ENCODE assay signal across 19 cellular contexts in genomic region chr16:28162326-28162877, GRCh38. TPM values are rescaled to one million over a fixed set of nuclear protein-coding genes. Genes with fewer than 3 reads are reported as not detected.
DNase-seq lines count a peak whose midpoint lies in the region; ATAC-seq and TF ChIP-seq lines count a peak whose summit lies in the region.
"Had no signal": no experiment of that assay in that cellular context is flagged by ENCODE, and none has a peak within 500 bp of the region (broad histone marks: within the 10 kb centered on the region; RNA-seq: fewer than 3 reads in every experiment).

No MANE protein-coding gene starts in this region.

- H2BK20ac ChIP-seq in IMR-90 (ENCODE audit: low read depth, low read length): no peak overlapping the region

- H2AK9ac ChIP-seq in IMR-90 (replicated peaks; ENCODE audit: low read depth, low read length, poor library complexity): no peak overlapping the region

- no peaks in the 10 kb centered on the region for H3K9me3 ChIP-seq in CD4-positive, alpha-beta memory T cell (ENCODE audit: control insufficient read depth in 1 of 2, low read length in 2 of 2)
- no peaks in the 10 kb centered on the region for H3K9me3 ChIP-seq in IMR-90 (ENCODE audit: control insufficient read depth, insufficient read depth, low read length)
- H3K9me3 ChIP-seq in neutrophil: no peaks in the 10 kb centered on the region
- H3K9me3 ChIP-seq in esophagus muscularis mucosa: no peaks in the 10 kb centered on the region
- H3K9me3 ChIP-seq in heart left ventricle: no peaks in the 10 kb centered on the region
- H3K9me3 ChIP-seq: esophagus squamous epithelium, right atrium auricular region, testis had no signal

- no peak overlapping the region for H2BK120ac ChIP-seq in IMR-90 (ENCODE audit: low read depth, low read length)

- no peak overlapping the region for H3K4me3 ChIP-seq in CD4-positive, alpha-beta memory T cell (ENCODE audit: low read length in 2 of 2)
- H3K4me3 ChIP-seq in IMR-90 (ENCODE audit: insufficient read depth, low read depth, low read length) (no peak overlapping the region), epithelial cell of proximal tubule (ENCODE audit: low read depth, low read length) (no peak overlapping the region), neutrophil (ENCODE audit: low read depth in 1 of 2, low read length in 1 of 2) (peak overlapping the region; percentile 36 to 47), esophagus muscularis mucosa (no peak overlapping the region), heart left ventricle (no peak overlapping the region)
- H3K4me3 ChIP-seq: esophagus squamous epithelium, right atrium auricular region, testis had no signal

- H2AK5ac ChIP-seq in IMR-90 (ENCODE audit: low read depth, low read length): no peak overlapping the region

- CTCF ChIA-PET in CD4-positive, alpha-beta memory T cell (lab: Charles Lee; ENCODE audit: partially characterized antibody): interaction anchor here (0.8 to 1.5 kb wide), 5 partner anchors 8 to 164 kb away, joined by 3 read pairs; no protein-coding TSS in a partner anchor
- CTCF ChIA-PET in IMR-90 (lab: Yijun Ruan, JAX): interaction anchor here (0.6 kb wide), 1 partner anchor 159 kb away, joined by 3 read pairs; no protein-coding TSS in a partner anchor

- H3K27ac ChIP-seq in CD4-positive, alpha-beta memory T cell (ENCODE audit: low read depth, low read length): no peak overlapping the region
- peak overlapping the region; percentile 47; the same call in 1 of the 2 replicates for H3K27ac ChIP-seq in IMR-90 (ENCODE audit: insufficient read depth, low read length)
- H3K27ac ChIP-seq in neutrophil: peak overlapping the region; percentile 100
- no peak overlapping the region for H3K27ac ChIP-seq in esophagus muscularis mucosa (replicated peaks in 1 of 4)
- H3K27ac ChIP-seq in heart left ventricle: peak overlapping the region in 1 of 12 donors; percentile 85
- H3K27ac ChIP-seq: esophagus squamous epithelium, right atrium auricular region, testis had no signal

- no peak overlapping the region for H2BK5ac ChIP-seq in IMR-90 (ENCODE audit: low read depth, low read length, poor library complexity, severe bottlenecking)

- in situ Hi-C loops in IMR-90 (cut with MboI; ENCODE audit: low sequenced_read_pairs): loop anchor here (10.0 kb wide), 1 partner anchor 58 kb away; no protein-coding TSS in a partner anchor

- peaks cover 48% of the 10 kb centered on the region for H3K36me3 ChIP-seq in CD4-positive, alpha-beta memory T cell (ENCODE audit: insufficient read depth, low read length)
- H3K36me3 ChIP-seq in IMR-90 (ENCODE audit: control insufficient read depth, insufficient read depth, low read length): peaks cover 27% of the 10 kb centered on the region
- H3K36me3 ChIP-seq in neutrophil: peaks cover 77% of the 10 kb centered on the region
- H3K36me3 ChIP-seq in esophagus muscularis mucosa: peaks cover 19 to 36% (median 26%) of the 10 kb centered on the region in 4 donors
- H3K36me3 ChIP-seq in heart left ventricle: peaks cover 0 to 46% (median 30%) of the 10 kb centered on the region in 9 donors

- no peak overlapping the region for H3K4ac ChIP-seq in IMR-90 (ENCODE audit: low read depth, low read length)

- peaks cover 86% of the 10 kb centered on the region for H3K4me1 ChIP-seq in CD4-positive, alpha-beta memory T cell (ENCODE audit: insufficient read depth, low read length)
- H3K4me1 ChIP-seq in IMR-90 (ENCODE audit: control insufficient read depth, insufficient read depth, low read length) (peaks cover 16% of the 10 kb centered on the region), neutrophil (ENCODE audit: control insufficient read depth in 1 of 2, insufficient read depth in 1 of 2, low read depth in 1 of 2, low read length in 1 of 2) (peaks cover 100% of the 10 kb centered on the region in 2 experiments), esophagus muscularis mucosa (peaks cover 8 to 23% (median 22%) of the 10 kb centered on the region in 4 donors), heart left ventricle (peaks cover 0 to 85% (median 12%) of the 10 kb centered on the region in 12 donors)

- no peak for TF ChIP-seq RAD21 in IMR-90 (IDR thresholded peaks at IDR 0.05; ENCODE audit: low read length)

- H3K14ac ChIP-seq in IMR-90 (replicated peaks; ENCODE audit: low read depth, low read length): no peak overlapping the region

- H4K5ac ChIP-seq in IMR-90 (ENCODE audit: low read depth, low read length): no peak overlapping the region; the same call in 1 of the 2 replicates

- no peak for TF ChIP-seq EP300 in esophagus muscularis mucosa (IDR thresholded peaks at IDR 0.05)

- H3K23ac ChIP-seq in IMR-90 (ENCODE audit: low read depth, low read length): no peak overlapping the region

- WGBS in IMR-90 (ENCODE audit: extremely low coverage in 2 of 2, insufficient read length in 1 of 2), 2 experiments: no CpG with 5 or more reads among the region's 6 CpGs
- whole genome bisulfite sequencing in esophagus muscularis mucosa: 95% methylated on average over 6 of the region's 6 CpGs
- 89 to 96% (median 92%) methylated on average over 6 of the region's 6 CpGs for WGBS in heart left ventricle, 4 donors

- peaks cover 22% of the 10 kb centered on the region for H3K9me1 ChIP-seq in IMR-90 (ENCODE audit: insufficient read depth, low read length)

- dilution Hi-C loops in IMR-90 (cut with HindIII; ENCODE audit: low sequenced_read_pairs, unreplicated experiment): no loop called here

- POLR2A ChIA-PET in CD4-positive, alpha-beta memory T cell (lab: Charles Lee; ENCODE audit: partially characterized antibody): interaction anchor here (0.7 to 2.0 kb wide), 8 partner anchors 11 to 47 kb away, joined by 3 to 7 read pairs (median 4); no protein-coding TSS in a partner anchor
- POLR2A ChIA-PET in IMR-90 (lab: Charles Lee; ENCODE audit: unreplicated experiment): interaction anchor here (0.6 kb wide), 1 partner anchor 783 kb away, joined by 3 read pairs; no protein-coding TSS in a partner anchor

- no peak overlapping the region for H3K9ac ChIP-seq in IMR-90 (ENCODE audit: low read depth, low read length)

- peak overlapping the region in 1 of 8 donors; percentile 18 for H3K4me3 Mint-ChIP-seq in CD4-positive, alpha-beta memory T cell
- no peak overlapping the region for H3K4me3 Mint-ChIP-seq in activated T-helper 17 cell treated with anti-CD3 and anti-CD28 coated beads, Interleukin-2, amount 50 U/mL, for 72 hours
- H3K4me3 Mint-ChIP-seq: T-helper 1 cell treated with Interleukin-12 subunit alpha and Interleukin-12 subunit beta and Interleukin-4 antibody, amounts not matched to agents 30 μg/mL and 1 μg/mL, for 36 hours had no signal

- H3K79me1 ChIP-seq in IMR-90 (ENCODE audit: low read depth in 1 of 2, low read length in 2 of 2): peaks cover 55 to 84% of the 10 kb centered on the region in 2 experiments

- no peak overlapping the region for H2BK15ac ChIP-seq in IMR-90 (ENCODE audit: low read depth, low read length)

- H3K9me3 Mint-ChIP-seq in CD4-positive, alpha-beta memory T cell: no peaks in the 10 kb centered on the region
- H3K9me3 Mint-ChIP-seq in activated T-helper 17 cell treated with anti-CD3 and anti-CD28 coated beads, Interleukin-2, amount 50 U/mL, for 72 hours: no peaks in the 10 kb centered on the region
- H3K9me3 Mint-ChIP-seq: T-helper 1 cell treated with Interleukin-12 subunit alpha and Interleukin-12 subunit beta and Interleukin-4 antibody, amounts not matched to agents 30 μg/mL and 1 μg/mL, for 36 hours had no signal

- H3K4me1 Mint-ChIP-seq in CD4-positive, alpha-beta memory T cell: peaks cover 54 to 88% (median 74%) of the 10 kb centered on the region in 4 donors
- H3K4me1 Mint-ChIP-seq in activated T-helper 17 cell treated with anti-CD3 and anti-CD28 coated beads, Interleukin-2, amount 50 U/mL, for 72 hours: peaks cover 37% of the 10 kb centered on the region

- no peak for TF ChIP-seq POLR2A in IMR-90 (IDR thresholded peaks at IDR 0.05; ENCODE audit: low read depth, low read length)
- no peak for TF ChIP-seq POLR2A in esophagus muscularis mucosa (IDR thresholded peaks at IDR 0.05; ENCODE audit: low read depth)
- no peak for TF ChIP-seq POLR2A in heart left ventricle (IDR thresholded peaks at IDR 0.05)

- no peak overlapping the region for H4K91ac ChIP-seq in IMR-90 (ENCODE audit: insufficient read depth, low read depth, low read length)

- H4K20me1 ChIP-seq in IMR-90 (ENCODE audit: insufficient read depth, low read length): peaks cover 13% of the 10 kb centered on the region; the same call in 1 of the 2 replicates

- intact Hi-C loops in CD4-positive, alpha-beta memory T cell (cut with micrococcal nuclease): no loop called here
- intact Hi-C loops in IMR-90 (cut with micrococcal nuclease) (no loop called here), esophagus muscularis mucosa (cut with DNase I) (no loop called here), heart left ventricle (cut with DNase I) (no loop called here)

- peaks cover 61 to 67% of the 10 kb centered on the region in 2 donors for H3K36me3 Mint-ChIP-seq in CD4-positive, alpha-beta memory T cell
- H3K36me3 Mint-ChIP-seq in activated T-helper 17 cell treated with anti-CD3 and anti-CD28 coated beads, Interleukin-2, amount 50 U/mL, for 72 hours (ENCODE audit: low read depth): peaks cover 96% of the 10 kb centered on the region

- no peaks in the 10 kb centered on the region for H3K27me3 ChIP-seq in CD4-positive, alpha-beta memory T cell (ENCODE audit: insufficient read depth, low read length)
- no peaks in the 10 kb centered on the region for H3K27me3 ChIP-seq in IMR-90 (ENCODE audit: control insufficient read depth, insufficient read depth, low read length)
- H3K27me3 ChIP-seq in neutrophil: no peaks in the 10 kb centered on the region
- H3K27me3 ChIP-seq in esophagus muscularis mucosa: no peaks in the 10 kb centered on the region
- no peaks in the 10 kb centered on the region for H3K27me3 ChIP-seq in heart left ventricle
- H3K27me3 ChIP-seq: esophagus squamous epithelium, right atrium auricular region, testis had no signal

- ATAC-seq in IMR-90 (ENCODE audit: low read depth) (no peak), heart left ventricle (no peak)
- no peak for ATAC-seq in activated T-helper 17 cell treated with anti-CD3 and anti-CD28 coated beads, Interleukin-2, amount 50 U/mL, for 72 hours (replicated peaks)
- ATAC-seq: left ventricle myocardium superior had no signal

- BruUV-seq in IMR-90 (replicated peaks; lab: Mats Ljungman, UMichigan): no TSS peak

- no peak overlapping the region for H3K56ac ChIP-seq in IMR-90 (ENCODE audit: extremely low read depth, insufficient read depth, low read length)

- H4K8ac ChIP-seq in IMR-90 (ENCODE audit: low read depth in 2 of 2, low read length in 2 of 2): no peak overlapping the region

- no peak overlapping the region for H2AFZ ChIP-seq in IMR-90 (replicated peaks; ENCODE audit: low read length, poor library complexity)

- H3K4me2 ChIP-seq in IMR-90 (ENCODE audit: low read depth, low read length): no peak overlapping the region

- H3K18ac ChIP-seq in IMR-90 (ENCODE audit: low read depth, low read length): no peak overlapping the region

- DNase-seq in CD4-positive, alpha-beta memory T cell: no peak
- no peak for DNase-seq in IMR-90
- peak; percentile 58 for DNase-seq in epithelial cell of proximal tubule (ENCODE audit: low read depth)
- no peak for DNase-seq in esophagus muscularis mucosa (ENCODE audit: extremely low spot score)
- no peak for DNase-seq in heart left ventricle
- DNase-seq: central memory CD4-positive, alpha-beta T cell; esophagus squamous epithelium; GF-D8; glutamatergic neuron; left ventricle myocardium superior; NCI-H1417; NCI-H2171; NCI-H748 treated with DMSO at 0.1 percent for 48 hours; SHP77; testis had no signal

- peak overlapping the region in 5 of 7 donors; percentile 2 to 87 (median 72) for H3K27ac Mint-ChIP-seq in CD4-positive, alpha-beta memory T cell
- H3K27ac Mint-ChIP-seq in activated T-helper 17 cell treated with anti-CD3 and anti-CD28 coated beads, Interleukin-2, amount 50 U/mL, for 72 hours: no peak overlapping the region

- TF ChIP-seq CTCF in IMR-90 (conservative IDR thresholded peaks at IDR 0.05; ENCODE audit: low read depth, low read length) (no peak), epithelial cell of proximal tubule (conservative IDR thresholded peaks at IDR 0.05; ENCODE audit: low read depth, low read length) (no peak), neutrophil (IDR thresholded peaks at IDR 0.05) (no peak), esophagus muscularis mucosa (IDR thresholded peaks at IDR 0.05) (no peak), heart left ventricle (IDR thresholded peaks at IDR 0.05) (no peak)

- H3K27me3 Mint-ChIP-seq in CD4-positive, alpha-beta memory T cell: no peaks in the 10 kb centered on the region
- H3K27me3 Mint-ChIP-seq in activated T-helper 17 cell treated with anti-CD3 and anti-CD28 coated beads, Interleukin-2, amount 50 U/mL, for 72 hours: no peaks in the 10 kb centered on the region

RNA-seq across cellular contexts. Expression of gene XPO6, which starts 49.4 kb away (rescaled TPM):
- total RNA-seq in CD4-positive, alpha-beta memory T cell: 100 to 1,000 TPM; 347 to 350 TPM
- polyA plus RNA-seq in CD4-positive, alpha-beta memory T cell: 10 to 100 TPM; 35.7 to 90.7 TPM
- total RNA-seq in IMR-90 (2012; rRNA removed) (103 and 108 TPM in 2 replicates), epithelial cell of proximal tubule (132 and 168 TPM in 2 replicates), esophagus muscularis mucosa (10 to 100 TPM; 39.0 to 68.3 (median 51.1) TPM), heart left ventricle (10 to 100 TPM; 19.8 to 78.0 (median 33.0) TPM)
- polyA plus RNA-seq in IMR-90 (2012; rRNA removed) (184 and 202 TPM in 2 replicates), heart left ventricle (10 to 100 TPM; 22.2 to 36.5 TPM)
- 213 and 433 TPM in 2 replicates for polyA plus RNA-seq in IMR-90 (2012; cell fraction: cytosol; rRNA removed)
- 272 and 467 TPM in 2 replicates for polyA plus RNA-seq in IMR-90 (2012; cell fraction: nucleus; rRNA removed; ENCODE audit: low replicate concordance)
- total RNA-seq in activated T-helper 17 cell treated with anti-CD3 and anti-CD28 coated beads, Interleukin-2, amount 50 U/mL, for 72 hours: 100 to 1,000 TPM; 238 to 263 TPM

Comparison
In these comparisons a context has a peak if more than half of its experiments do, and no peak if none do; other contexts are left out.
1. H3K27ac ChIP-seq: peak in IMR-90 (single experiment) and neutrophil (single experiment); none in CD4-positive, alpha-beta memory T cell (single experiment) and esophagus muscularis mucosa (0 of 4).
2. H3K4me3 ChIP-seq: peak in neutrophil (2 of 2); none in CD4-positive, alpha-beta memory T cell (0 of 2), IMR-90 (single experiment), epithelial cell of proximal tubule (single experiment), esophagus muscularis mucosa (0 of 4) and heart left ventricle (0 of 12).